In genomic region chr12:1226951-1227350, GRCh38 we compare ENCODE assay signal across 20 cellular contexts.
A peak's percentile ranks its signal among the peaks of the same experiment; 100 is the strongest.
DNase-seq lines count a peak whose midpoint lies in the region; ATAC-seq lines count a peak whose summit lies in the region.
"Had no signal": no experiment of that assay in that cellular context is flagged by ENCODE, and none has a peak within 500 bp of the region (broad histone marks: within the 10 kb centered on the region; RNA-seq: fewer than 3 reads in every experiment).

No MANE protein-coding gene starts in this region.

- peaks cover 16% of the 10 kb centered on the region for H3K4me1 Mint-ChIP-seq in activated T-cell treated with anti-CD3 and anti-CD28 coated beads, Interleukin-2, amount 50 U/mL, for 4 hours (ENCODE audit: low read depth)
- H3K4me1 Mint-ChIP-seq in activated T-helper 17 cell treated with anti-CD3 and anti-CD28 coated beads, Interleukin-2, amount 50 U/mL, for 72 hours = peaks cover 19% of the 10 kb centered on the region

- no peak for DNase-seq in activated T-cell treated with anti-CD3 and anti-CD28 coated beads, Interleukin-2, amount 50 U/mL, for 4 hours
- DNase-seq in activated T-cell treated with anti-CD3 and anti-CD28 coated beads for 4 hours = no peak
- peak; percentile 33 for DNase-seq in NCI-H226
- no peak for DNase-seq in stimulated activated naive CD8-positive, alpha-beta T cell treated with anti-CD3 and anti-CD28 coated beads, Interleukin-15, Interleukin-2, amounts not matched to agents 100 U/mL and 50 U/mL, for 24 hours
- no peak for DNase-seq in Right ventricle myocardium superior
- DNase-seq in AG20443 (ENCODE audit: low spot score) = no peak
- no peak for DNase-seq in amniotic stem cell (lab: John Stamatoyannopoulos, UW)
- DNase-seq: ACHN; activated CD4-positive, alpha-beta T cell treated with anti-CD3 and anti-CD28 coated beads, Interleukin-2, amount 10 ng/mL, durations not matched to agents 24 days and 14 days; Caco-2; DMS79 treated with DMSO at 0.1 percent for 48 hours; endodermal cell; left lung; naive B cell; NCI-H2029 treated with DMSO at 0.1 percent for 48 hours; NCI-H774; PC-9; SHP77 treated with DMSO at 0.1 percent for 48 hours; small intestine had no signal

- intact Hi-C loops in Right ventricle myocardium superior (cut with DNase I) = no loop called here

- H3K9me3 Mint-ChIP-seq in activated T-cell treated with anti-CD3 and anti-CD28 coated beads, Interleukin-2, amount 50 U/mL, for 4 hours = no peaks in the 10 kb centered on the region
- H3K9me3 Mint-ChIP-seq in activated T-helper 17 cell treated with anti-CD3 and anti-CD28 coated beads, Interleukin-2, amount 50 U/mL, for 72 hours = no peaks in the 10 kb centered on the region
- H3K9me3 Mint-ChIP-seq: activated CD4-positive, alpha-beta T cell treated with anti-CD3 and anti-CD28 coated beads, Interleukin-2, amount 10 ng/mL, durations not matched to agents 24 days and 14 days; endodermal cell had no signal

- H3K4me3 Mint-ChIP-seq in activated T-cell treated with anti-CD3 and anti-CD28 coated beads, Interleukin-2, amount 50 U/mL, for 4 hours = no peak overlapping the region
- peak overlapping the region; percentile 30 for H3K4me3 Mint-ChIP-seq in activated T-helper 17 cell treated with anti-CD3 and anti-CD28 coated beads, Interleukin-2, amount 50 U/mL, for 72 hours
- H3K4me3 Mint-ChIP-seq: activated CD4-positive, alpha-beta T cell treated with anti-CD3 and anti-CD28 coated beads, Interleukin-2, amount 10 ng/mL, durations not matched to agents 24 days and 14 days; endodermal cell; naive B cell had no signal

- no peaks in the 10 kb centered on the region for H3K27me3 Mint-ChIP-seq in activated T-cell treated with anti-CD3 and anti-CD28 coated beads, Interleukin-2, amount 50 U/mL, for 4 hours (ENCODE audit: low read depth)
- H3K27me3 Mint-ChIP-seq in activated T-helper 17 cell treated with anti-CD3 and anti-CD28 coated beads, Interleukin-2, amount 50 U/mL, for 72 hours = no peaks in the 10 kb centered on the region
- H3K27me3 Mint-ChIP-seq: activated CD4-positive, alpha-beta T cell treated with anti-CD3 and anti-CD28 coated beads, Interleukin-2, amount 10 ng/mL, durations not matched to agents 24 days and 14 days; naive B cell had no signal

- H3K36me3 Mint-ChIP-seq in activated T-cell treated with anti-CD3 and anti-CD28 coated beads, Interleukin-2, amount 50 U/mL, for 4 hours (ENCODE audit: insufficient read depth) = peaks cover 16% of the 10 kb centered on the region
- peaks cover 11% of the 10 kb centered on the region for H3K36me3 Mint-ChIP-seq in activated T-helper 17 cell treated with anti-CD3 and anti-CD28 coated beads, Interleukin-2, amount 50 U/mL, for 72 hours (ENCODE audit: low read depth)

- no peak overlapping the region for H3K27ac Mint-ChIP-seq in activated T-helper 17 cell treated with anti-CD3 and anti-CD28 coated beads, Interleukin-2, amount 50 U/mL, for 72 hours
- H3K27ac Mint-ChIP-seq: activated CD4-positive, alpha-beta T cell treated with anti-CD3 and anti-CD28 coated beads, Interleukin-2, amount 10 ng/mL, durations not matched to agents 24 days and 14 days; endodermal cell had no signal

- ATAC-seq in activated T-cell treated with anti-CD3 and anti-CD28 coated beads, Interleukin-2, amount 50 U/mL, for 4 hours = peak; percentile 68 to 69
- ATAC-seq in activated T-helper 17 cell treated with anti-CD3 and anti-CD28 coated beads, Interleukin-2, amount 50 U/mL, for 72 hours (replicated peaks) = peak; percentile 88
- peak; percentile 55 for ATAC-seq in stimulated activated naive CD8-positive, alpha-beta T cell treated with anti-CD3 and anti-CD28 coated beads, Interleukin-15, Interleukin-2, amounts not matched to agents 100 U/mL and 50 U/mL, for 24 hours
- no peak for ATAC-seq in Right ventricle myocardium superior (ENCODE audit: poor library complexity)
- ATAC-seq: left lung had no signal
